Comparison of ENCODE assay signal across 1 cellular context in genomic region chr22:20393705-20394476, GRCh38.
TF ChIP-seq lines count a peak whose summit lies in the region.

ZNF74 (plus strand) TSS chr22:20394151; CDS start chr22:20394629, 478 bp downstream.

TF ChIP-seq in HepG2, 621 proteins besides CTCF, POLR2A, EP300 and RAD21 (continued from another document and continues in another):
- no peak for TF ChIP-seq KIAA2018 (CRISPR knock-in tag; IDR thresholded peaks at IDR 0.05; ENCODE audit: borderline replicate concordance)
- no peak for TF ChIP-seq BRF2 (CRISPR knock-in tag; IDR thresholded peaks at IDR 0.05)
- no peak for TF ChIP-seq ZMAT5 (CRISPR knock-in tag; IDR thresholded peaks at IDR 0.05; ENCODE audit: borderline replicate concordance, low read depth)
- TF ChIP-seq ARNTL (CRISPR knock-in tag; IDR thresholded peaks at IDR 0.05): no peak
- no peak for TF ChIP-seq TRIM22 (IDR thresholded peaks at IDR 0.05)
- TF ChIP-seq ZNF598 (CRISPR knock-in tag; IDR thresholded peaks at IDR 0.05; ENCODE audit: borderline replicate concordance): peak; percentile 41; the same call in 1 of the 2 replicates
- TF ChIP-seq THAP8 (CRISPR knock-in tag; IDR thresholded peaks at IDR 0.05; ENCODE audit: borderline replicate concordance): no peak
- no peak for TF ChIP-seq RELA (CRISPR knock-in tag; IDR thresholded peaks at IDR 0.05)
- no peak for TF ChIP-seq SRSF9 (IDR thresholded peaks at IDR 0.05; ENCODE audit: borderline replicate concordance, insufficient read depth, low read depth, low read length, poor library complexity, severe bottlenecking)
- TF ChIP-seq ZNF101 (CRISPR knock-in tag; IDR thresholded peaks at IDR 0.05; ENCODE audit: borderline replicate concordance, low read depth): no peak
- no peak for TF ChIP-seq TFE3 (CRISPR knock-in tag; IDR thresholded peaks at IDR 0.05)
- no peak for TF ChIP-seq SMARCC2 (IDR thresholded peaks at IDR 0.05)
- no peak for TF ChIP-seq ZBTB7A (CRISPR knock-in tag; IDR thresholded peaks at IDR 0.05)
- TF ChIP-seq ZNF280B (CRISPR knock-in tag; IDR thresholded peaks at IDR 0.05; ENCODE audit: borderline replicate concordance): peak; percentile 87; the same call in 1 of the 2 replicates
- TF ChIP-seq TFDP1 (CRISPR knock-in tag; IDR thresholded peaks at IDR 0.05; ENCODE audit: borderline replicate concordance): no peak
- 0 out of 2 replicates have a peak, but pooled peaks have one; percentile 24 for TF ChIP-seq ZNF451 (CRISPR knock-in tag; IDR thresholded peaks at IDR 0.05)
- no peak for TF ChIP-seq ZNF337 (CRISPR knock-in tag; IDR thresholded peaks at IDR 0.05; ENCODE audit: borderline replicate concordance, low read depth)
- TF ChIP-seq NR0B2 (CRISPR knock-in tag; IDR thresholded peaks at IDR 0.05): no peak; the same call in 1 of the 2 replicates
- no peak for TF ChIP-seq ZNF562 (CRISPR knock-in tag; IDR thresholded peaks at IDR 0.05; ENCODE audit: borderline replicate concordance)
- no peak for TF ChIP-seq ZNF713 (CRISPR knock-in tag; IDR thresholded peaks at IDR 0.05)
- TF ChIP-seq AGO2 (optimal IDR thresholded peaks at IDR 0.05; ENCODE audit: low read depth, low read length): no peak
- TF ChIP-seq MED1 (CRISPR knock-in tag; IDR thresholded peaks at IDR 0.05): peak; percentile 46; the same call in 1 of the 2 replicates
- no peak for TF ChIP-seq LCORL (IDR thresholded peaks at IDR 0.05)
- peak; percentile 78 for TF ChIP-seq LCORL (CRISPR knock-in tag; IDR thresholded peaks at IDR 0.05)
- TF ChIP-seq ZNF687 (CRISPR knock-in tag; IDR thresholded peaks at IDR 0.05): peak; percentile 93
